Comparison of ENCODE assay signal across 8 cellular contexts in genomic region chr15:76903251-76903681, GRCh38. TPM values are rescaled to one million over a fixed set of nuclear protein-coding genes. Genes with fewer than 3 reads are reported as not detected.
A peak's percentile ranks its signal among the peaks of the same experiment; 100 is the strongest.
DNase-seq lines count a peak whose midpoint lies in the region; ATAC-seq and TF ChIP-seq lines count a peak whose summit lies in the region.

No MANE protein-coding gene starts in this region.

- peaks cover 24% of the 10 kb centered on the region for H3K4me1 ChIP-seq in Loucy (ENCODE audit: insufficient read depth, low read length, poor library complexity, severe bottlenecking)

- no peaks in the 10 kb centered on the region for H3K27me3 Mint-ChIP-seq in activated naive CD4-positive, alpha-beta T cell treated with anti-CD3 and anti-CD28 coated beads, Interleukin-2, amount 50 U/mL, for 24 hours
- H3K27me3 Mint-ChIP-seq in activated T-helper 1 cell treated with anti-CD3 and anti-CD28 coated beads, Interleukin-12 subunit alpha, Interleukin-12 subunit beta, Interleukin-2, Interleukin-4 antibody, amounts not matched to agents 30 ng/mL and 10 ng/mL and 1 ng/mL, durations not matched to agents 14 hours and 24 hours and 36 hours (ENCODE audit: insufficient read depth) = peaks cover 2% of the 10 kb centered on the region

- H3K36me3 ChIP-seq in Loucy (ENCODE audit: insufficient read depth, low read length) = no peaks in the 10 kb centered on the region

- H4K20me1 ChIP-seq in Loucy (ENCODE audit: insufficient read depth, low read length, poor library complexity, severe bottlenecking) = peaks cover 4% of the 10 kb centered on the region

- H3K4me1 Mint-ChIP-seq in activated naive CD4-positive, alpha-beta T cell treated with anti-CD3 and anti-CD28 coated beads, Interleukin-2, amount 50 U/mL, for 24 hours = peaks cover 38% of the 10 kb centered on the region
- H3K4me1 Mint-ChIP-seq in activated T-helper 1 cell treated with anti-CD3 and anti-CD28 coated beads, Interleukin-12 subunit alpha, Interleukin-12 subunit beta, Interleukin-2, Interleukin-4 antibody, amounts not matched to agents 30 ng/mL and 10 ng/mL and 1 ng/mL, durations not matched to agents 14 hours and 24 hours and 36 hours (ENCODE audit: low read depth) = peaks cover 36% of the 10 kb centered on the region

- no peak overlapping the region for H2AFZ ChIP-seq in Loucy (ENCODE audit: low read length)

- ATAC-seq in GM19463 (IDR thresholded peaks at IDR 0.05; ENCODE audit: unreplicated experiment) (no peak), GM21528 (IDR thresholded peaks at IDR 0.05; ENCODE audit: low FRiP score, unreplicated experiment) (no peak)

- H3K9me3 Mint-ChIP-seq in activated naive CD4-positive, alpha-beta T cell treated with anti-CD3 and anti-CD28 coated beads, Interleukin-2, amount 50 U/mL, for 24 hours = no peaks in the 10 kb centered on the region
- no peaks in the 10 kb centered on the region for H3K9me3 Mint-ChIP-seq in activated T-helper 1 cell treated with anti-CD3 and anti-CD28 coated beads, Interleukin-12 subunit alpha, Interleukin-12 subunit beta, Interleukin-2, Interleukin-4 antibody, amounts not matched to agents 30 ng/mL and 10 ng/mL and 1 ng/mL, durations not matched to agents 14 hours and 24 hours and 36 hours

- H3K27ac Mint-ChIP-seq in activated naive CD4-positive, alpha-beta T cell treated with anti-CD3 and anti-CD28 coated beads, Interleukin-2, amount 50 U/mL, for 24 hours = peak overlapping the region; percentile 46
- peak overlapping the region; percentile 93 for H3K27ac Mint-ChIP-seq in activated T-helper 1 cell treated with anti-CD3 and anti-CD28 coated beads, Interleukin-12 subunit alpha, Interleukin-12 subunit beta, Interleukin-2, Interleukin-4 antibody, amounts not matched to agents 30 ng/mL and 10 ng/mL and 1 ng/mL, durations not matched to agents 14 hours and 24 hours and 36 hours

- no peak for DNase-seq in activated naive CD4-positive, alpha-beta T cell treated with Interleukin-2 at 50 U/mL for 16 hours
- DNase-seq in activated T-helper 1 cell treated with anti-CD3 and anti-CD28 coated beads, Interleukin-12 subunit alpha, Interleukin-12 subunit beta, Interleukin-2, Interleukin-4 antibody, amounts not matched to agents 30 ng/mL and 10 ng/mL and 1 ng/mL, durations not matched to agents 14 hours and 24 hours and 36 hours (ENCODE audit: low spot score) = peak; percentile 4
- DNase-seq in kidney tubule cell (ENCODE audit: low spot score) = peak; percentile 38
- no peak for DNase-seq in occipital lobe (lab: John Stamatoyannopoulos, UW)

- H3K36me3 Mint-ChIP-seq in activated naive CD4-positive, alpha-beta T cell treated with anti-CD3 and anti-CD28 coated beads, Interleukin-2, amount 50 U/mL, for 24 hours = peaks cover 6% of the 10 kb centered on the region
- H3K36me3 Mint-ChIP-seq in activated T-helper 1 cell treated with anti-CD3 and anti-CD28 coated beads, Interleukin-12 subunit alpha, Interleukin-12 subunit beta, Interleukin-2, Interleukin-4 antibody, amounts not matched to agents 30 ng/mL and 10 ng/mL and 1 ng/mL, durations not matched to agents 14 hours and 24 hours and 36 hours (ENCODE audit: low read depth) = peaks cover 1% of the 10 kb centered on the region

- H3K9me2 ChIP-seq in Loucy (replicated peaks; ENCODE audit: low read depth, low read length) = no peaks in the 10 kb centered on the region

- H3K4me2 ChIP-seq in Loucy (ENCODE audit: low read depth, low read length, poor library complexity, severe bottlenecking) = peak overlapping the region; percentile 90

- H3K4me3 ChIP-seq in Loucy (ENCODE audit: low read length, poor library complexity, severe bottlenecking) = peak overlapping the region; percentile 83

- peak overlapping the region; percentile 45 for H3K9ac ChIP-seq in Loucy (ENCODE audit: low read depth, low read length, poor library complexity, severe bottlenecking)

- H3K79me2 ChIP-seq in Loucy (ENCODE audit: insufficient read depth, low read length) = peaks cover 16% of the 10 kb centered on the region; the same call in 1 of the 2 replicates

- peak overlapping the region; percentile 90 for H3K4me3 Mint-ChIP-seq in activated naive CD4-positive, alpha-beta T cell treated with anti-CD3 and anti-CD28 coated beads, Interleukin-2, amount 50 U/mL, for 24 hours
- peak overlapping the region; percentile 91 for H3K4me3 Mint-ChIP-seq in activated T-helper 1 cell treated with anti-CD3 and anti-CD28 coated beads, Interleukin-12 subunit alpha, Interleukin-12 subunit beta, Interleukin-2, Interleukin-4 antibody, amounts not matched to agents 30 ng/mL and 10 ng/mL and 1 ng/mL, durations not matched to agents 14 hours and 24 hours and 36 hours

- H3K9me3 ChIP-seq in Loucy (ENCODE audit: insufficient read depth, low read depth, low read length) = no peaks in the 10 kb centered on the region

- H3K27me3 ChIP-seq in Loucy (ENCODE audit: insufficient read depth, low read length, poor library complexity, severe bottlenecking) = no peaks in the 10 kb centered on the region

- no peaks in the 10 kb centered on the region for H3F3A ChIP-seq in Loucy (ENCODE audit: low read depth)

- TF ChIP-seq CTCF in Loucy (conservative IDR thresholded peaks at IDR 0.05; ENCODE audit: low read length) = peak; percentile 82

- intact Hi-C loops in activated T-helper 1 cell treated with anti-CD3 and anti-CD28 coated beads, Interleukin-12 subunit alpha, Interleukin-12 subunit beta, Interleukin-2, Interleukin-4 antibody, amounts not matched to agents 30 ng/mL and 10 ng/mL and 1 ng/mL, durations not matched to agents 14 hours and 24 hours and 36 hours (cut with micrococcal nuclease) = loop anchor here (5.0 kb wide), 1 partner anchor 109 kb away; no protein-coding TSS in a partner anchor

RNA-seq across cellular contexts. Expression of gene SCAPER, which starts 1.9 kb away (rescaled TPM):
- total RNA-seq in activated T-helper 1 cell treated with anti-CD3 and anti-CD28 coated beads, Interleukin-12 subunit alpha, Interleukin-12 subunit beta, Interleukin-2, Interleukin-4 antibody, amounts not matched to agents 30 ng/mL and 10 ng/mL and 1 ng/mL, durations not matched to agents 14 hours and 24 hours and 36 hours = 21.5 and 23.5 TPM in 2 replicates
- total RNA-seq in occipital lobe = 80.0 TPM

RNA-seq across cellular contexts. Expression of gene RCN2, which starts 28.3 kb away (rescaled TPM):
- total RNA-seq in activated T-helper 1 cell treated with anti-CD3 and anti-CD28 coated beads, Interleukin-12 subunit alpha, Interleukin-12 subunit beta, Interleukin-2, Interleukin-4 antibody, amounts not matched to agents 30 ng/mL and 10 ng/mL and 1 ng/mL, durations not matched to agents 14 hours and 24 hours and 36 hours = 39.9 and 42.2 TPM in 2 replicates
- total RNA-seq in occipital lobe = 68.0 TPM

Comparison
In these comparisons a context has a peak if more than half of its experiments do, and no peak if none do; other contexts are left out.
1. DNase-seq: peak in activated T-helper 1 cell treated with anti-CD3 and anti-CD28 coated beads, Interleukin-12 subunit alpha, Interleukin-12 subunit beta, Interleukin-2, Interleukin-4 antibody, amounts not matched to agents 30 ng/mL and 10 ng/mL and 1 ng/mL, durations not matched to agents 14 hours and 24 hours and 36 hours (single experiment) and kidney tubule cell (single experiment); none in activated naive CD4-positive, alpha-beta T cell treated with Interleukin-2 at 50 U/mL for 16 hours (single experiment) and occipital lobe (single experiment).